Comparison of ENCODE assay signal across 1 cellular context in the genomic region with DNA sequence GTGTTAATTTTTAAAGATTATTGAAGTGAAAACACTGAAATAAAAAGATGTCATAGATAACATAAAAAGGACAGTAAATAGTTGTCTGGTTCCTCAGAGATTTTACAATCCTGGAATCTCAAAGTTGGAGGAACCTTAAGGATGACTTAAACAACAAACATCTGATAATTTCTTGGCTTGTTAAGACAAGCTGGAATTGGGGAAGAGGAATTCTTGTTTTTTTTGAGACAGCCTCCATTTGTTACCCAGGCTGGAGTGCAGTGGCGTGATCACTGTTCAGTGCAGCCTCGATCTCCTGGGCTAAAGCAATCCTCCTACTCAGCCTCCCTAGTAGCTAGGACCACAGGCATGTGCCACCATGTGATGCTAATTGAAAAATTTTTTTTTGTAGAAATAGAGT.
TF ChIP-seq lines count a peak whose summit lies in the region.

No MANE protein-coding gene starts in this region.

TF ChIP-seq in WTC11, 78 proteins besides CTCF, POLR2A, EP300 and RAD21 (continued from another document):
- TF ChIP-seq, protein P1, sequence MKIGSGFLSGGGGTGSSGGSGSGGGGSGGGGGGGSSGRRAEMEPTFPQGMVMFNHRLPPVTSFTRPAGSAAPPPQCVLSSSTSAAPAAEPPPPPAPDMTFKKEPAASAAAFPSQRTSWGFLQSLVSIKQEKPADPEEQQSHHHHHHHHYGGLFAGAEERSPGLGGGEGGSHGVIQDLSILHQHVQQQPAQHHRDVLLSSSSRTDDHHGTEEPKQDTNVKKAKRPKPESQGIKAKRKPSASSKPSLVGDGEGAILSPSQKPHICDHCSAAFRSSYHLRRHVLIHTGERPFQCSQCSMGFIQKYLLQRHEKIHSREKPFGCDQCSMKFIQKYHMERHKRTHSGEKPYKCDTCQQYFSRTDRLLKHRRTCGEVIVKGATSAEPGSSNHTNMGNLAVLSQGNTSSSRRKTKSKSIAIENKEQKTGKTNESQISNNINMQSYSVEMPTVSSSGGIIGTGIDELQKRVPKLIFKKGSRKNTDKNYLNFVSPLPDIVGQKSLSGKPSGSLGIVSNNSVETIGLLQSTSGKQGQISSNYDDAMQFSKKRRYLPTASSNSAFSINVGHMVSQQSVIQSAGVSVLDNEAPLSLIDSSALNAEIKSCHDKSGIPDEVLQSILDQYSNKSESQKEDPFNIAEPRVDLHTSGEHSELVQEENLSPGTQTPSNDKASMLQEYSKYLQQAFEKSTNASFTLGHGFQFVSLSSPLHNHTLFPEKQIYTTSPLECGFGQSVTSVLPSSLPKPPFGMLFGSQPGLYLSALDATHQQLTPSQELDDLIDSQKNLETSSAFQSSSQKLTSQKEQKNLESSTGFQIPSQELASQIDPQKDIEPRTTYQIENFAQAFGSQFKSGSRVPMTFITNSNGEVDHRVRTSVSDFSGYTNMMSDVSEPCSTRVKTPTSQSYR (CRISPR knock-in tag; IDR thresholded peaks at IDR 0.05), result no peak
- TF ChIP-seq, protein P2, sequence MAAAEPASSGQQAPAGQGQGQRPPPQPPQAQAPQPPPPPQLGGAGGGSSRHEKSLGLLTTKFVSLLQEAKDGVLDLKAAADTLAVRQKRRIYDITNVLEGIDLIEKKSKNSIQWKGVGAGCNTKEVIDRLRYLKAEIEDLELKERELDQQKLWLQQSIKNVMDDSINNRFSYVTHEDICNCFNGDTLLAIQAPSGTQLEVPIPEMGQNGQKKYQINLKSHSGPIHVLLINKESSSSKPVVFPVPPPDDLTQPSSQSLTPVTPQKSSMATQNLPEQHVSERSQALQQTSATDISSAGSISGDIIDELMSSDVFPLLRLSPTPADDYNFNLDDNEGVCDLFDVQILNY (CRISPR knock-in tag; IDR thresholded peaks at IDR 0.05), result no peak
- TF ChIP-seq, protein P3, sequence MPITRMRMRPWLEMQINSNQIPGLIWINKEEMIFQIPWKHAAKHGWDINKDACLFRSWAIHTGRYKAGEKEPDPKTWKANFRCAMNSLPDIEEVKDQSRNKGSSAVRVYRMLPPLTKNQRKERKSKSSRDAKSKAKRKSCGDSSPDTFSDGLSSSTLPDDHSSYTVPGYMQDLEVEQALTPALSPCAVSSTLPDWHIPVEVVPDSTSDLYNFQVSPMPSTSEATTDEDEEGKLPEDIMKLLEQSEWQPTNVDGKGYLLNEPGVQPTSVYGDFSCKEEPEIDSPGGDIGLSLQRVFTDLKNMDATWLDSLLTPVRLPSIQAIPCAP (CRISPR knock-in tag; IDR thresholded peaks at IDR 0.05), result no peak
- TF ChIP-seq TEAD4 (CRISPR knock-in tag; IDR thresholded peaks at IDR 0.05), result no peak
- no peak for TF ChIP-seq PRRX2 (CRISPR knock-in tag; IDR thresholded peaks at IDR 0.05)
- no peak for TF ChIP-seq ZBTB21 (CRISPR knock-in tag; IDR thresholded peaks at IDR 0.05; ENCODE audit: borderline replicate concordance)
- TF ChIP-seq, protein P4, sequence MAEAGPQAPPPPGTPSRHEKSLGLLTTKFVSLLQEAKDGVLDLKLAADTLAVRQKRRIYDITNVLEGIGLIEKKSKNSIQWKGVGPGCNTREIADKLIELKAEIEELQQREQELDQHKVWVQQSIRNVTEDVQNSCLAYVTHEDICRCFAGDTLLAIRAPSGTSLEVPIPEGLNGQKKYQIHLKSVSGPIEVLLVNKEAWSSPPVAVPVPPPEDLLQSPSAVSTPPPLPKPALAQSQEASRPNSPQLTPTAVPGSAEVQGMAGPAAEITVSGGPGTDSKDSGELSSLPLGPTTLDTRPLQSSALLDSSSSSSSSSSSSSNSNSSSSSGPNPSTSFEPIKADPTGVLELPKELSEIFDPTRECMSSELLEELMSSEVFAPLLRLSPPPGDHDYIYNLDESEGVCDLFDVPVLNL (CRISPR knock-in tag; IDR thresholded peaks at IDR 0.05; ENCODE audit: borderline replicate concordance, low read depth), result no peak
- TF ChIP-seq TP53 (CRISPR knock-in tag; IDR thresholded peaks at IDR 0.05), result no peak
- no peak for TF ChIP-seq ZNF396 (CRISPR knock-in tag; IDR thresholded peaks at IDR 0.05; ENCODE audit: borderline replicate concordance)
- TF ChIP-seq TEAD1 (CRISPR knock-in tag; IDR thresholded peaks at IDR 0.05), result no peak
- no peak for TF ChIP-seq ESRRA (CRISPR knock-in tag; IDR thresholded peaks at IDR 0.05; ENCODE audit: borderline replicate concordance)
